ENCODE assay signal across 1 cellular context in the genomic region with DNA sequence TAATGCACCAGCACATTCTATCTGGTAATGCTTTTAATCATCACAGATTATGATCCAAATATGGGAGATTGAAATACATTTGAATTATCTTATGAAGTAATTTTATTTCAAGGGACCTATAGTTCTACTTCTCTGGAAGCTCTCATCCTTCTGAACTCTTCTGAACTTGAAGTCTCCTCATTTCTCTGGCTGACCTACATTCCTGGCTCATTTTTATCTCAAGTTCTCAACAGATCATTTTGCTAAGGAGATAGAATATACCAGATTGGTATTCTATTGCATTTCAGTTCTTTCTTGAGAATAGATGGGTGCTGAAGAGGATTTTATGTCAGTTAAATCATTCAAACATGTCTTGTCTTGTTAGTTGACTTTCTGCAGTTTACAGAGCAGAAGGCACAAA.
TF ChIP-seq lines count a peak whose summit lies in the region.

No MANE protein-coding gene starts in this region.

TF ChIP-seq in A549, 52 proteins besides CTCF, POLR2A, EP300 and RAD21 (continued from another document):
- TF ChIP-seq REST (IDR thresholded peaks at IDR 0.05) (no peak), EHMT2 (IDR thresholded peaks at IDR 0.05; ENCODE audit: low read depth) (no peak), NFE2L2 (conservative IDR thresholded peaks at IDR 0.05; ENCODE audit: low read length) (no peak), HOXA7 (CRISPR knock-in tag; IDR thresholded peaks at IDR 0.05) (no peak), USF2 (IDR thresholded peaks at IDR 0.05) (no peak)
